In genomic region chr5:177351392-177352329, GRCh38 we compare ENCODE assay signal across 8 cellular contexts. TPM values are rescaled to one million over a fixed set of nuclear protein-coding genes. Genes with fewer than 3 reads are reported as not detected.
A peak's percentile ranks its signal among the peaks of the same experiment; 100 is the strongest.
DNase-seq lines count a peak whose midpoint lies in the region; ATAC-seq, FAIRE-seq and TF ChIP-seq lines count a peak whose summit lies in the region.

TSS of gene LMAN2 (minus strand) at chr5:177351668. CDS start at chr5:177351647, 21 bp downstream.

- H3K4me1 Mint-ChIP-seq in immature natural killer cell: peaks cover 62 to 65% of the 10 kb centered on the region in 2 donors

- FAIRE-seq in bronchial epithelial cell (lab: Jason Lieb, UNC): no peak

- H3K4me3 ChIP-seq in WI38 (ENCODE audit: low read depth, low read length): peak within 1 kb of the TSS; percentile 100
- H3K4me3 ChIP-seq in bronchial epithelial cell (ENCODE audit: low read depth, low read length): peak within 1 kb of the TSS; percentile 85
- peak within 1 kb of the TSS; percentile 83 to 100 (median 94) for H3K4me3 ChIP-seq in spleen

- peaks cover 1 to 5% (median 3%) of the 10 kb centered on the region in 3 donors for H3K27me3 Mint-ChIP-seq in immature natural killer cell (ENCODE audit: low read depth in 3 of 3)

- in situ Hi-C loops in ACHN (cut with HindIII; ENCODE audit: low pct_ligation_motif_present, low pct_unique_long_range_greater_than_20kb, low sequenced_read_pairs): no loop called here

- ATAC-seq in GM18873 (IDR thresholded peaks at IDR 0.05; ENCODE audit: low FRiP score, unreplicated experiment): peak; percentile 79
- ATAC-seq in HG03159 (IDR thresholded peaks at IDR 0.05; ENCODE audit: unreplicated experiment): peak; percentile 90

- peak within 1 kb of the TSS; percentile 96 to 100 (median 99) for H3K4me3 Mint-ChIP-seq in immature natural killer cell

- WGBS in spleen, 5 donors: 8 to 12% (median 9%) methylated on average over 36 to 55 of the region's 55 CpGs

- peak in 1 of 3 donors; percentile 6 for TF ChIP-seq POLR2A in spleen (IDR thresholded peaks at IDR 0.05)

- H3K27ac ChIP-seq in spleen: peak within 1 kb of the TSS; percentile 91 to 97 (median 95)

- H3K9me3 ChIP-seq in spleen: peaks cover 0 to 5% (median 0%) of the 10 kb centered on the region in 8 donors

- no peaks in the 10 kb centered on the region for H3K9me3 Mint-ChIP-seq in immature natural killer cell

- H3K36me3 Mint-ChIP-seq in immature natural killer cell: peaks cover 0 to 14% (median 8%) of the 10 kb centered on the region in 3 donors

- H3K4me1 ChIP-seq in spleen: peaks cover 35 to 96% (median 65%) of the 10 kb centered on the region in 6 donors

- H3K27ac Mint-ChIP-seq in immature natural killer cell: peak within 1 kb of the TSS; percentile 98 to 100 (median 99)

- peaks cover 7% of the 10 kb centered on the region for H3K36me3 ChIP-seq in bronchial epithelial cell (ENCODE audit: control insufficient read depth, insufficient read depth, low read length)
- peaks cover 0 to 37% (median 19%) of the 10 kb centered on the region in 6 donors for H3K36me3 ChIP-seq in spleen

- intact Hi-C loops in spleen (cut with DNase I; ENCODE audit: low total_unique reads): no loop called here

- DNase-seq in ACHN (peak; percentile 93), NCI-H2227 treated with DMSO at 0.1 percent for 48 hours (lab: John Stamatoyannopoulos, UW) (peak; percentile 89), bronchial epithelial cell (ENCODE audit: low read depth) (peak; percentile 88), immature natural killer cell (peak; percentile 92 to 94 (median 93)), spleen (peak; percentile 95)

- TF ChIP-seq CTCF in WI38 (IDR thresholded peaks at IDR 0.05; ENCODE audit: low read depth, low read length) (no peak), bronchial epithelial cell (IDR thresholded peaks at IDR 0.05; ENCODE audit: insufficient read depth, low read length, severe bottlenecking) (no peak), spleen (IDR thresholded peaks at IDR 0.05 in 8 of 11, conservative IDR thresholded peaks at IDR 0.05 in 3 of 11) (peak in 2 of 11 experiments; percentile 18 to 21)

- H3K27me3 ChIP-seq in bronchial epithelial cell (ENCODE audit: control insufficient read depth, insufficient read depth, low read length) (no peaks in the 10 kb centered on the region), spleen (replicated peaks in 1 of 7) (no peaks in the 10 kb centered on the region)

RNA-seq across cellular contexts. Expression of gene LMAN2, which starts in this region (rescaled TPM):
- total RNA-seq in bronchial epithelial cell: 362 and 444 TPM in 2 replicates
- 100 to 1,000 TPM; 316 to 441 (median 409) TPM for polyA plus RNA-seq in immature natural killer cell
- 100 to 1,000 TPM in 4 of 7 donors, 10 to 100 TPM in 3; 92.4 to 211 (median 109) TPM for total RNA-seq in spleen
- 10 to 100 TPM; 50.1 to 96.6 (median 72.5) TPM for polyA plus RNA-seq in spleen

Comparison
In these comparisons a context has a peak if more than half of its experiments do, and no peak if none do; other contexts are left out.
1. Peak in every context shown above with its lines: DNase-seq, ATAC-seq, H3K4me3 ChIP-seq and H3K27ac ChIP-seq.